ENCODE assay signal across 7 cellular contexts in genomic region chr3:11441346-11441745, GRCh38.
DNase-seq lines count a peak whose midpoint lies in the region; TF ChIP-seq lines count a peak whose summit lies in the region.
"Not testable (repeated sequence)": the region's sequence is repeated elsewhere in the genome, so short reads cannot be mapped to it uniquely, and the experiment has no call there.

No MANE protein-coding gene starts in this region.

- H2AFZ ChIP-seq in osteoblast (ENCODE audit: low read length), result not testable (repeated sequence)

- not testable (repeated sequence) for H3K4me3 ChIP-seq in fibroblast of villous mesenchyme (ENCODE audit: low read depth, low read length); osteoblast (ENCODE audit: insufficient read depth, low read length)

- H3K27me3 Mint-ChIP-seq in CD14-positive monocyte (ENCODE audit: low read depth in 3 of 3), result not testable (repeated sequence)

- H3K4me2 ChIP-seq in osteoblast (ENCODE audit: insufficient read depth, low read length), result peak overlapping the region; percentile 8

- H3K4me1 Mint-ChIP-seq in CD14-positive monocyte, result peaks cover 13% of the 10 kb centered on the region

- H3K4me1 ChIP-seq in osteoblast (ENCODE audit: insufficient read depth, low read length), result peaks cover 12% of the 10 kb centered on the region

- H3K9me3 Mint-ChIP-seq in CD14-positive monocyte, result not testable (repeated sequence)

- not testable (repeated sequence) for DNase-seq in CD14-positive monocyte (ENCODE audit: low spot score)
- DNase-seq in ELR (ENCODE audit: low read depth) (peak; percentile 38), LHCN-M2 (ENCODE audit: low read depth) (peak; percentile 48), RPMI7951 (ENCODE audit: low read depth) (peak; percentile 30), amniotic epithelial cell (ENCODE audit: low read depth) (peak; percentile 55), fibroblast of villous mesenchyme (ENCODE audit: low read depth) (peak; percentile 41), osteoblast (ENCODE audit: insufficient read length, low spot score, missing footprints) (peak; percentile 62)

- not testable (repeated sequence) for H3K9me3 ChIP-seq in osteoblast (ENCODE audit: low read depth, low read length)

- H3K27ac ChIP-seq in osteoblast (ENCODE audit: low read depth, low read length), result not testable (repeated sequence)

- not testable (repeated sequence) for H3K36me3 ChIP-seq in osteoblast (ENCODE audit: insufficient read depth, low read length)

- peak overlapping the region in 4 of 7 donors; percentile 30 to 68 (median 49) for H3K27ac Mint-ChIP-seq in CD14-positive monocyte

- not testable (repeated sequence) for H3K79me2 ChIP-seq in osteoblast (ENCODE audit: insufficient read depth, low read length)

- H3K27me3 ChIP-seq in osteoblast (ENCODE audit: insufficient read depth, low read length), result not testable (repeated sequence)

- intact Hi-C loops in CD14-positive monocyte (cut with micrococcal nuclease), result not testable (repeated sequence)

- H3K4me3 Mint-ChIP-seq in CD14-positive monocyte, result not testable (repeated sequence)

- not testable (repeated sequence) for H4K20me1 ChIP-seq in osteoblast (ENCODE audit: insufficient read depth, low read length)

- H3K36me3 Mint-ChIP-seq in CD14-positive monocyte, result peaks cover 45 to 47% of the 10 kb centered on the region in 2 donors

- TF ChIP-seq CTCF in CD14-positive monocyte (IDR thresholded peaks at IDR 0.05); fibroblast of villous mesenchyme (IDR thresholded peaks at IDR 0.05; ENCODE audit: insufficient read depth, low read depth, low read length); osteoblast (IDR thresholded peaks at IDR 0.05; ENCODE audit: extremely low read depth, low read depth, low read length): not testable (repeated sequence)
